ENCODE assay signal across 8 cellular contexts in the genomic region with DNA sequence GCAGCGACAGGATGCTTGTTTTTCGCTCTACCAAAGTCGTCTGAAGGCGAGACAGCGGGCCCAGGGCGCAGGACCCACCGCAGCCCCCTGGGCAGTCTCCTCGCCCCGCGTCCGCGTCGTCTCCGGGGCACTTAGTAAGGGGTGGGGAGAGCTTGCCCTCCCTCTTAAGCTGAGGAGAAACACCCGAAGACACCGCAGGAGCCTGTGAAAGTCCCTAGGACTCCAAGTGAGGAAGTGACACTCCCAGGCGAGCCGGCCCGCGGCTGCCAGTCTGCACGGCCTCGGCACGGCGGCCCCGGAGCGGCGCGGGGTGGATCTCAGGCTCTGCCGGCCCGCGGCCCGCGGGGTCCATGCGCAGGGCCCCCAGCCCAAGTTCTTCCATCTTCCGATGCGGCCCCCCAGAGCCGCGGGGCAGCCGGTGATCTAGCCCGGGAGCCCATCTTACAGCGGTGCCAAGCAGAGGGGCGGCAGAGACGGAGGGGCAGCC. TPM values are rescaled to one million over a fixed set of nuclear protein-coding genes. Genes with fewer than 3 reads are reported as not detected.
DNase-seq lines count a peak whose midpoint lies in the region; ATAC-seq and TF ChIP-seq lines count a peak whose summit lies in the region.

No MANE protein-coding gene starts in this region.

- H3K4me1 ChIP-seq in esophagus muscularis mucosa = peaks cover 40 to 48% (median 45%) of the 10 kb centered on the region in 4 donors

- intact Hi-C loops in esophagus muscularis mucosa (cut with DNase I) = loop anchor here (2.0 to 10.0 kb wide), 2 partner anchors 28 to 170 kb away; partner anchors contain the start of genes POGLUT1 and TMEM39A

- peak; percentile 44 for ATAC-seq in GM18499 (IDR thresholded peaks at IDR 0.05; ENCODE audit: insufficient read depth, unreplicated experiment)
- ATAC-seq in activated CD8-positive, alpha-beta memory T cell treated with anti-CD3 and anti-CD28 coated beads, Interleukin-2, amount 10 ng/mL, durations not matched to agents 7 days and 5 days = peak; percentile 71

- H3K4me3 Mint-ChIP-seq in activated CD8-positive, alpha-beta memory T cell treated with anti-CD3 and anti-CD28 coated beads, Interleukin-2, amount 10 ng/mL, durations not matched to agents 7 days and 5 days = peak overlapping the region; percentile 79
- peak overlapping the region; percentile 93 for H3K4me3 Mint-ChIP-seq in neural crest cell

- H3K36me3 ChIP-seq in esophagus muscularis mucosa = peaks cover 0 to 16% (median 4%) of the 10 kb centered on the region in 4 donors

- H3K4me1 Mint-ChIP-seq in activated CD8-positive, alpha-beta memory T cell treated with anti-CD3 and anti-CD28 coated beads, Interleukin-2, amount 10 ng/mL, durations not matched to agents 7 days and 5 days = peaks cover 44% of the 10 kb centered on the region
- peaks cover 43% of the 10 kb centered on the region for H3K4me1 Mint-ChIP-seq in neural crest cell

- H3K9me3 ChIP-seq in esophagus muscularis mucosa = no peaks in the 10 kb centered on the region

- POLR2A ChIA-PET in HEK293T (lab: Yijun Ruan, JAX) = interaction anchor here (0.9 to 2.5 kb wide), 7 partner anchors 10 to 169 kb away, joined by 3 to 14 read pairs (median 3); partner anchors contain the start of genes B4GALT4 and TMEM39A

- no peaks in the 10 kb centered on the region for H3K27me3 ChIP-seq in esophagus muscularis mucosa

- TF ChIP-seq CTCF in esophagus muscularis mucosa (IDR thresholded peaks at IDR 0.05) = no peak
- no peak for TF ChIP-seq CTCF in neural crest cell (conservative IDR thresholded peaks at IDR 0.05)

- CTCF ChIA-PET in HEK293T (lab: Yijun Ruan, JAX) = interaction anchor here (0.6 to 1.0 kb wide), 2 partner anchors 44 to 53 kb away, joined by 4 read pairs; no protein-coding TSS in a partner anchor
- CTCF ChIA-PET in activated CD8-positive, alpha-beta memory T cell treated with anti-CD3 and anti-CD28 coated beads, Interleukin-2, amount 10 ng/mL, durations not matched to agents 7 days and 5 days (lab: Charles Lee) = interaction anchor here (0.7 to 2.8 kb wide), 8 partner anchors 10 to 410 kb away, joined by 3 to 11 read pairs (median 4); partner anchors contain the start of genes B4GALT4 and TMEM39A

- DNase-seq in HEK293T (ENCODE audit: extremely low spot score) (peak; percentile 49), MV-4-11 (lab: John Stamatoyannopoulos, UW) (peak; percentile 68), esophagus muscularis mucosa (ENCODE audit: extremely low spot score) (peak; percentile 92), neural crest cell (ENCODE audit: low read depth, low spot score) (peak; percentile 32), midbrain (lab: John Stamatoyannopoulos, UW) (no peak)
- DNase-seq in activated CD8-positive, alpha-beta memory T cell treated with anti-CD3 and anti-CD28 coated beads, Interleukin-2, amount 10 ng/mL, durations not matched to agents 7 days and 5 days = peak; percentile 62

- no peaks in the 10 kb centered on the region for H3K36me3 Mint-ChIP-seq in activated CD8-positive, alpha-beta memory T cell treated with anti-CD3 and anti-CD28 coated beads, Interleukin-2, amount 10 ng/mL, durations not matched to agents 7 days and 5 days
- H3K36me3 Mint-ChIP-seq in neural crest cell (ENCODE audit: low read depth) = no peaks in the 10 kb centered on the region

- H3K27ac ChIP-seq in esophagus muscularis mucosa (replicated peaks in 1 of 4) (peak overlapping the region; percentile 88 to 95 (median 94)), temporal lobe (ENCODE audit: low read depth, low read length) (peak overlapping the region; percentile 52)

- H3K9me3 Mint-ChIP-seq in activated CD8-positive, alpha-beta memory T cell treated with anti-CD3 and anti-CD28 coated beads, Interleukin-2, amount 10 ng/mL, durations not matched to agents 7 days and 5 days (ENCODE audit: low read depth) = no peaks in the 10 kb centered on the region
- no peaks in the 10 kb centered on the region for H3K9me3 Mint-ChIP-seq in neural crest cell

- no peak for TF ChIP-seq EP300 in esophagus muscularis mucosa (IDR thresholded peaks at IDR 0.05)

- peak overlapping the region; percentile 69 for H3K27ac Mint-ChIP-seq in activated CD8-positive, alpha-beta memory T cell treated with anti-CD3 and anti-CD28 coated beads, Interleukin-2, amount 10 ng/mL, durations not matched to agents 7 days and 5 days
- no peak overlapping the region for H3K27ac Mint-ChIP-seq in neural crest cell (ENCODE audit: unreplicated experiment)

- no CpG with 5 or more reads among the region's 43 CpGs for WGBS in esophagus muscularis mucosa

- peaks cover 22% of the 10 kb centered on the region for H3K27me3 Mint-ChIP-seq in activated CD8-positive, alpha-beta memory T cell treated with anti-CD3 and anti-CD28 coated beads, Interleukin-2, amount 10 ng/mL, durations not matched to agents 7 days and 5 days
- peaks cover 15% of the 10 kb centered on the region for H3K27me3 Mint-ChIP-seq in neural crest cell (ENCODE audit: low read depth)

- peak overlapping the region; percentile 75 to 90 (median 86) for H3K4me3 ChIP-seq in esophagus muscularis mucosa

- TF ChIP-seq POLR2A in esophagus muscularis mucosa (IDR thresholded peaks at IDR 0.05; ENCODE audit: low read depth) = no peak

TF ChIP-seq in HEK293T, 16 proteins besides CTCF, POLR2A, EP300 and RAD21:
- no peak for TF ChIP-seq HDGF (IDR thresholded peaks at IDR 0.05; ENCODE audit: borderline replicate concordance)
- TF ChIP-seq LEF1 (IDR thresholded peaks at IDR 0.05; ENCODE audit: borderline replicate concordance) = no peak

RNA-seq across cellular contexts. Expression of gene ARHGAP31, which starts 0.3 kb away (rescaled TPM):
- total RNA-seq in activated CD8-positive, alpha-beta memory T cell treated with anti-CD3 and anti-CD28 coated beads, Interleukin-2, amount 10 ng/mL, durations not matched to agents 7 days and 5 days = 1 to 10 TPM; 1.4 to 8.3 TPM
- total RNA-seq in esophagus muscularis mucosa (10 to 100 TPM; 14.5 to 25.9 (median 23.1) TPM), neural crest cell (5.4 and 6.3 TPM in 2 replicates), temporal lobe (4.7 TPM)

RNA-seq across cellular contexts. Expression of gene B4GALT4, which starts 53.8 kb away (rescaled TPM):
- total RNA-seq in activated CD8-positive, alpha-beta memory T cell treated with anti-CD3 and anti-CD28 coated beads, Interleukin-2, amount 10 ng/mL, durations not matched to agents 7 days and 5 days = 10 to 100 TPM in 1 of 2 experiments, 1 to 10 TPM in 1; 9.6 to 10.9 TPM
- total RNA-seq in esophagus muscularis mucosa (10 to 100 TPM; 13.3 to 15.4 (median 14.0) TPM), neural crest cell (12.0 and 12.1 TPM in 2 replicates), temporal lobe (7.4 TPM)
